Comparison of ENCODE assay signal across 1 cellular context in the genomic region with DNA sequence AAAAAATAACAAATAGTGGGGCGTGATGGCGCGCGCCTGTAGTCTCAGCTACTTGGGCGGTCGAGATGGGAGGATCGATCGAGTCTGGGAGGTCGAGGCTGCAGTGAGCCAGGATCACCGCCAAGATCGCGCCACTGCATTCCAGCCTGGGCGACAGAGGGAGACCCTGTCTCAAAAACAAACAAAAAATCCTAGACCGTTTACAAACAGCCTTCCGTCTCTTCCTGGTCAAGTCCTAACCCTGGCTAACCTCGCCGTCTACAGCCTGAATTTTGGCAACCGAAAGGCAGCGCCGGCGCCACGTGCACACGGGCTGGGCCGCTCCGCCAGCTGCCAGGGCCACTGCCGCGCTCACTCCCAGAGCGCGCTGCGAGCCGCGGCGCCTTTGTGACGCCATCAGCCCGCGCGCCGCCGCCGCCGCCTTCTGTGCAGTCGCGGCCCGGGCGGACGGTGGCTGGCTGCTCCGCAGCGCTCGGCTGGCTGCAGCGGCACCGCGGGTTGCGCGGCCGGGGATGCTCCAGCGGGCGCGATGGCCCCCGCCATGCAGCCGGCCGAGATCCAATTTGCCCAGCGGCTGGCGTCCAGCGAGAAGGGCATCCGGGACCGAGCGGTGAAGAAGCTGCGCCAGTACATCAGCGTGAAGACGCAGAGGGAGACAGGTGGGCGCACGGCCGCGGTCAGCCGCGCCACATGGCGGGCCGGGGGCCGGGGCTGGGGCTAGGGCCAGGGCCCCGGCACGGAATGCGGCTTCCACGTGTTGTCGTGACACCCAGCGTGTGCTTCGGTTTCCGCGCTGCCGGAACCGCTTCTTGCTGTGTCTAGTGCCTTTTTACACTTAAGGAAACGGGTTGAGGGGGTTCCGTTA.
A peak's percentile ranks its signal among the peaks of the same experiment; 100 is the strongest.
TF ChIP-seq lines count a peak whose summit lies in the region.

A gene (minus strand): TSS at position 353 of the 865 bp plus-strand sequence. CDS start 1,392 bp downstream, outside the sequence.
A gene with protein sequence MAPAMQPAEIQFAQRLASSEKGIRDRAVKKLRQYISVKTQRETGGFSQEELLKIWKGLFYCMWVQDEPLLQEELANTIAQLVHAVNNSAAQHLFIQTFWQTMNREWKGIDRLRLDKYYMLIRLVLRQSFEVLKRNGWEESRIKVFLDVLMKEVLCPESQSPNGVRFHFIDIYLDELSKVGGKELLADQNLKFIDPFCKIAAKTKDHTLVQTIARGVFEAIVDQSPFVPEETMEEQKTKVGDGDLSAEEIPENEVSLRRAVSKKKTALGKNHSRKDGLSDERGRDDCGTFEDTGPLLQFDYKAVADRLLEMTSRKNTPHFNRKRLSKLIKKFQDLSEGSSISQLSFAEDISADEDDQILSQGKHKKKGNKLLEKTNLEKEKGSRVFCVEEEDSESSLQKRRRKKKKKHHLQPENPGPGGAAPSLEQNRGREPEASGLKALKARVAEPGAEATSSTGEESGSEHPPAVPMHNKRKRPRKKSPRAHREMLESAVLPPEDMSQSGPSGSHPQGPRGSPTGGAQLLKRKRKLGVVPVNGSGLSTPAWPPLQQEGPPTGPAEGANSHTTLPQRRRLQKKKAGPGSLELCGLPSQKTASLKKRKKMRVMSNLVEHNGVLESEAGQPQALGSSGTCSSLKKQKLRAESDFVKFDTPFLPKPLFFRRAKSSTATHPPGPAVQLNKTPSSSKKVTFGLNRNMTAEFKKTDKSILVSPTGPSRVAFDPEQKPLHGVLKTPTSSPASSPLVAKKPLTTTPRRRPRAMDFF (plus strand): TSS at position 425 of the 865 bp plus-strand sequence. CDS start 105 bp downstream, at position 530.

TF ChIP-seq in IMR-90, 13 proteins besides CTCF, POLR2A, EP300 and RAD21:
- TF ChIP-seq BHLHE40 (IDR thresholded peaks at IDR 0.05; ENCODE audit: low read depth, low read length) (peak; percentile 85), RFX5 (IDR thresholded peaks at IDR 0.05; ENCODE audit: low read depth, low read length) (no peak), MAZ (IDR thresholded peaks at IDR 0.05; ENCODE audit: borderline replicate concordance, low read depth, low read length) (peak; percentile 53), CEBPB (IDR thresholded peaks at IDR 0.05; ENCODE audit: low read depth, low read length) (no peak), FOS (IDR thresholded peaks at IDR 0.05; ENCODE audit: low read depth, low read length) (no peak), SMC3 (IDR thresholded peaks at IDR 0.05; ENCODE audit: low read depth, low read length) (peak; percentile 10; the same call in 1 of the 2 replicates), MXI1 (IDR thresholded peaks at IDR 0.05; ENCODE audit: borderline replicate concordance, low read depth, low read length) (peak; percentile 80)
- TF ChIP-seq, protein P1, sequence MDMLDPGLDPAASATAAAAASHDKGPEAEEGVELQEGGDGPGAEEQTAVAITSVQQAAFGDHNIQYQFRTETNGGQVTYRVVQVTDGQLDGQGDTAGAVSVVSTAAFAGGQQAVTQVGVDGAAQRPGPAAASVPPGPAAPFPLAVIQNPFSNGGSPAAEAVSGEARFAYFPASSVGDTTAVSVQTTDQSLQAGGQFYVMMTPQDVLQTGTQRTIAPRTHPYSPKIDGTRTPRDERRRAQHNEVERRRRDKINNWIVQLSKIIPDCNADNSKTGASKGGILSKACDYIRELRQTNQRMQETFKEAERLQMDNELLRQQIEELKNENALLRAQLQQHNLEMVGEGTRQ (IDR thresholded peaks at IDR 0.05; ENCODE audit: low read depth, low read length), result peak; percentile 73
